Comparison of ENCODE assay signal across 23 cellular contexts in genomic region chr4:158197194-158197593, GRCh38. TPM values are rescaled to one million over a fixed set of nuclear protein-coding genes. Genes with fewer than 3 reads are reported as not detected.
"Had no signal": no experiment of that assay in that cellular context is flagged by ENCODE, and none has a peak within 500 bp of the region (broad histone marks: within the 10 kb centered on the region; RNA-seq: fewer than 3 reads in every experiment).

No MANE protein-coding gene starts in this region.

- H3K4me3 Mint-ChIP-seq: IgD-negative memory B cell had no signal

- H3K4me1 ChIP-seq: SJSA1 had no signal

- DNase-seq: Kasumi-1, MM.1S, NCI-H1092 treated with DMSO at 0.1 percent for 48 hours, NCI-H1436, NCI-H187, NCI-H2029, NCI-H2081 treated with DMSO at 0.1 percent for 48 hours, NCI-H2171, NCI-H226, NCI-H446, NCI-H510A, NCI-H524 treated with DMSO at 0.1 percent for 48 hours, NCI-H69, NCI-H774, Right ventricle myocardium superior, RPMI8226, SIG-M5 had no signal

- H3K27me3 ChIP-seq: SJSA1 had no signal

- H3K27me3 Mint-ChIP-seq: IgD-negative memory B cell had no signal

- H3K36me3 Mint-ChIP-seq: IgD-negative memory B cell had no signal

- ATAC-seq: K562 had no signal

- H3K9me3 Mint-ChIP-seq: IgD-negative memory B cell had no signal

- H3K27ac ChIP-seq: HL-60, KMS-11, SJSA1, SK-N-MC had no signal

- H3K36me3 ChIP-seq: SJSA1 had no signal

- H3K4me3 ChIP-seq: K562, SJSA1, SK-N-MC had no signal

- H3K9me3 ChIP-seq: SJSA1 had no signal

RNA-seq across cellular contexts. Expression of gene TMEM144, which starts 13.1 kb away (rescaled TPM):
- polyA plus RNA-seq: IgD-negative memory B cell had no signal
